ENCODE assay signal across 11 cellular contexts in the genomic region with DNA sequence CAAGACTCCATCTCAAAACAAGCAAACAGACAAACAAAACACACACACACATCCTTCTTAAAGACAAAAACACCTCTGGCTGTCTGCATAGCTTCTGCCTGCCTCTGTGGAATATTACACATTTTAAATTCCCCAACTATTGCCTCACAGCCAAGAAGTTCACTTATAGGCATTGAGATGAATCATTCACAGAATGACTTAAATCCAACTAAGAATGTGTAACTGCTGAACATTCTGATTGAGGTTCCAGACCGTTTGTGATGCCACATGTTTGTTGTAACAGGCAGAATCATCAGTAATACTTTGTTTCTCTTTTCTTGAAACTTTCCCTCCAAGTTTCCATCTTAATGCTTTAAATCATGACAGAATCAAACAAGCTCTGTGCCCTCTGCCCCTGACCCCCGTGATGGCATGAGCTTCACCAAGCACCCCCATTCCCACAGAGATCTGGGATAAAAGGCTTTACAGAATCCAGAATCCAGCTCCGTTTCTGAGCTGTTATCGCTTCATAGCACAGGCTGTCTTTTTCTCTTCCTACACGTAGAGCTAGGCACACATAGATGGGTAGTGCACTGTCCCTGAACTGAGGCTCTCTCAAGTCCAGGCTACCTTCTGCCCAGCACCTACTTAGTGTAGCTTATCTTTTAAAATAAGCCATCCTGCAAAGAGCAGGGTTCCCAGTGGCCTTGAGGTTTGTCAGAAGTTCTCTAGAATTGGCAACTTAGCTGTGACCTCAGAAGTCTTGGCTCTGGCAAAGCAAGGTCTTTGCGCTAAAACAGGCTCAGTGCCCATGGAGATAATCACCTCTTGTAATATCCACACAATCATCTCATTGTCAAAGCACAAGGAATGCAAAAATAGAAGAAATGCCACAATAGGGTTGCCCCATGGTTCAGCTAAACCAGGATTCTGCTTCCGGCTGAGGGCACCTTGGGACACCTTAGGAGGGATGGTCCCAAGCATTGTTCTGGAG. TPM values are rescaled to one million over a fixed set of nuclear protein-coding genes. Genes with fewer than 3 reads are reported as not detected.
A peak's percentile ranks its signal among the peaks of the same experiment; 100 is the strongest.
DNase-seq lines count a peak whose midpoint lies in the region; ATAC-seq, FAIRE-seq and TF ChIP-seq lines count a peak whose summit lies in the region.
"Had no signal": no experiment of that assay in that cellular context is flagged by ENCODE, and none has a peak within 500 bp of the region (broad histone marks: within the 10 kb centered on the region; RNA-seq: fewer than 3 reads in every experiment).

No MANE protein-coding gene starts in this region.

- H3K36me3 ChIP-seq in heart right ventricle (peaks cover 0 to 13% (median 0%) of the 10 kb centered on the region in 9 donors), HepG2 (replicated peaks in 1 of 2; ENCODE audit: control insufficient read depth in 1 of 2, insufficient read depth in 2 of 2, low read length in 2 of 2) (peaks cover 2% of the 10 kb centered on the region in 2 experiments; a peak in 2 of 5 replicates), aorta (ENCODE audit: control insufficient read depth in 1 of 2, insufficient read depth in 2 of 2, low read length in 1 of 2) (no peaks in the 10 kb centered on the region)

- H2AFZ ChIP-seq in HepG2 (ENCODE audit: low read length): no peak overlapping the region

- no peak overlapping the region for H3K4me3 Mint-ChIP-seq in brain
- H3K4me3 Mint-ChIP-seq: T-cell had no signal

- WGBS in heart right ventricle, 2 donors: 43 to 44% methylated on average over 7 of the region's 7 CpGs
- 89% methylated on average over 7 of the region's 7 CpGs for WGBS in HepG2 (ENCODE audit: low lambda C conversion rate)
- WGBS in aorta, 2 donors: 31 to 38% methylated on average over 7 of the region's 7 CpGs

- H3K9me3 ChIP-seq in heart right ventricle: no peaks in the 10 kb centered on the region
- H3K9me3 ChIP-seq in HepG2 (ENCODE audit: low read length): no peaks in the 10 kb centered on the region
- no peaks in the 10 kb centered on the region for H3K9me3 ChIP-seq in aorta (ENCODE audit: control insufficient read depth, low read length)

- TF ChIP-seq POLR2A in HepG2 (IDR thresholded peaks at IDR 0.05; ENCODE audit: insufficient read depth in 1 of 2, low read depth in 2 of 2, low read length in 2 of 2): no peak

- H3K27me3 ChIP-seq in heart right ventricle: no peaks in the 10 kb centered on the region
- H3K27me3 ChIP-seq in HepG2 (ENCODE audit: control insufficient read depth in 1 of 2, insufficient read depth in 2 of 2, low read length in 2 of 2): no peaks in the 10 kb centered on the region
- no peaks in the 10 kb centered on the region for H3K27me3 ChIP-seq in aorta (ENCODE audit: control insufficient read depth in 1 of 2, insufficient read depth in 2 of 2, low read length in 1 of 2)

- H3K4me1 Mint-ChIP-seq in brain: peaks cover 57% of the 10 kb centered on the region

- in situ Hi-C loops in HepG2 (cut with HindIII; ENCODE audit: extremely low pct_ligation_motif_present, low pct_unique_long_range_greater_than_20kb): no loop called here

- peak overlapping the region in 3 of 5 experiments; percentile 66 to 92 (median 92) for H3K27ac Mint-ChIP-seq in brain
- H3K27ac Mint-ChIP-seq: T-cell had no signal

- H3K4me3 ChIP-seq in heart right ventricle (no peak overlapping the region), HepG2 (replicated peaks in 1 of 3; ENCODE audit: insufficient read depth in 1 of 3, low read depth in 2 of 3, low read length in 3 of 3) (no peak overlapping the region), aorta (ENCODE audit: low read length in 2 of 2) (no peak overlapping the region)

- H3K4me1 ChIP-seq in heart right ventricle (peaks cover 59 to 100% (median 98%) of the 10 kb centered on the region in 9 donors), HepG2 (ENCODE audit: insufficient read depth, low read length) (peaks cover 100% of the 10 kb centered on the region), aorta (ENCODE audit: control insufficient read depth in 1 of 2, insufficient read depth in 2 of 2, low read length in 2 of 2) (peaks cover 15 to 31% of the 10 kb centered on the region in 2 donors)

- no peak for DNase-seq in heart right ventricle
- DNase-seq in cardiac septum (ENCODE audit: low spot score): no peak
- DNase-seq in HepG2 (ENCODE audit: low spot score): peak; percentile 67
- DNase-seq in aorta: no peak
- no peak for DNase-seq in SHP77 (lab: John Stamatoyannopoulos, UW)
- no peak for DNase-seq in NCI-H146 (lab: John Stamatoyannopoulos, UW)
- no peak for DNase-seq in NCI-H526 (lab: John Stamatoyannopoulos, UW)
- DNase-seq: DND-41, T-cell had no signal

- intact Hi-C loops in heart right ventricle (cut with DNase I): no loop called here
- intact Hi-C loops in cardiac septum (cut with DNase I): loop anchor here (10.0 kb wide), 1 partner anchor 515 kb away; no protein-coding TSS in a partner anchor
- intact Hi-C loops in HepG2 (cut with micrococcal nuclease; ENCODE audit: unreplicated experiment): no loop called here
- intact Hi-C loops in aorta (cut with DNase I): no loop called here

- CTCF ChIA-PET in HepG2 (lab: Yijun Ruan, JAX; ENCODE audit: low intra/inter-chr PET ratio, low total read pairs): no interaction called here

- ATAC-seq in heart right ventricle: no peak
- 0 out of 3 replicates have a peak, but pooled peaks have one; percentile 4 for ATAC-seq in HepG2
- no peak for ATAC-seq in aorta (ENCODE audit: low FRiP score)
- ATAC-seq: T-cell had no signal

- BruUV-seq in HepG2 (replicated peaks; lab: Mats Ljungman, UMichigan): no TSS peak

- H3K27me3 Mint-ChIP-seq in brain: peaks cover 11% of the 10 kb centered on the region

- H4K20me1 ChIP-seq in HepG2 (ENCODE audit: insufficient read depth, low read length): peaks cover 41% of the 10 kb centered on the region

- no peaks in the 10 kb centered on the region for H3K9me3 Mint-ChIP-seq in brain
- H3K9me3 Mint-ChIP-seq: T-cell had no signal

- no peaks in the 10 kb centered on the region for H3K36me3 Mint-ChIP-seq in brain
- H3K36me3 Mint-ChIP-seq: T-cell had no signal

- no peak for FAIRE-seq in HepG2 (lab: Jason Lieb, UNC)

- H3K27ac ChIP-seq in heart right ventricle (peak overlapping the region in 9 of 10 donors; percentile 26 to 91 (median 72)), HepG2 (ENCODE audit: extremely low read length, insufficient read depth, low read length) (no peak overlapping the region), aorta (ENCODE audit: low read depth in 1 of 2, low read length in 2 of 2) (peak overlapping the region; percentile 89 to 96)

- TF ChIP-seq EP300 in HepG2 (IDR thresholded peaks at IDR 0.05; ENCODE audit: low read depth in 2 of 2, low read length in 2 of 2) (no peak), HepG2 (CRISPR knock-in tag; IDR thresholded peaks at IDR 0.05; ENCODE audit: borderline replicate concordance) (no peak)

- no peak for TF ChIP-seq RAD21 in HepG2 (CRISPR knock-in tag; IDR thresholded peaks at IDR 0.05)

- no peak overlapping the region for H3K9ac ChIP-seq in HepG2 (ENCODE audit: insufficient read depth, low read depth, low read length)

- H3K4me2 ChIP-seq in HepG2 (ENCODE audit: low read depth, low read length): no peak overlapping the region

- no peak for TF ChIP-seq CTCF in heart right ventricle (IDR thresholded peaks at IDR 0.05)
- TF ChIP-seq CTCF in brain (conservative IDR thresholded peaks at IDR 0.05): no peak
- TF ChIP-seq CTCF in HepG2 (CRISPR knock-in tag; IDR thresholded peaks at IDR 0.05): no peak

- peaks cover 97% of the 10 kb centered on the region for H3K79me2 ChIP-seq in HepG2 (ENCODE audit: insufficient read depth, low read length)

- POLR2A ChIA-PET in HepG2 (lab: Yijun Ruan, JAX): interaction anchor here (0.8 to 2.3 kb wide), 5 partner anchors 10 to 33 kb away, joined by 3 to 16 read pairs (median 7); a partner anchor contains a TSS

TF ChIP-seq in HepG2, 621 proteins besides CTCF, POLR2A, EP300 and RAD21 (continues in another document):
- TF ChIP-seq ZNF619 (CRISPR knock-in tag; IDR thresholded peaks at IDR 0.05): no peak
- no peak for TF ChIP-seq HOXA9 (CRISPR knock-in tag; IDR thresholded peaks at IDR 0.05; ENCODE audit: borderline replicate concordance)
- no peak for TF ChIP-seq ZNF761 (CRISPR knock-in tag; conservative IDR thresholded peaks at IDR 0.05)
- no peak for TF ChIP-seq ERF (CRISPR knock-in tag; IDR thresholded peaks at IDR 0.05)

RNA-seq across cellular contexts. Expression of a gene that starts 32.9 kb away (rescaled TPM):
- total RNA-seq in heart right ventricle (100 to 1,000 TPM; 176 to 415 (median 210) TPM), cardiac septum (139 TPM), HepG2 (2016; rRNA removed; fragmentation: Illumina TruSeq; extraction: Trizol) (47.1 and 64.9 TPM in 2 replicates), aorta (100 to 1,000 TPM; 414 to 954 TPM)
- polyA plus RNA-seq in heart right ventricle (100 to 1,000 TPM; 112 to 119 TPM), brain (ENCODE audit: insufficient read depth, low read depth, low replicate concordance) (80.4 TPM), HepG2 (2011; rRNA removed) (182 and 202 TPM in 2 replicates), aorta (100 to 1,000 TPM; 213 to 392 TPM)
- total RNA-seq in HepG2 (2016; cell fraction: cytosol; rRNA removed; fragmentation: Illumina TruSeq; extraction: Trizol; ENCODE audit: low read depth): 15.6 and 21.2 TPM in 2 replicates
- total RNA-seq in HepG2 (2016; cell fraction: insoluble cytoplasmic fraction; rRNA removed; fragmentation: Illumina TruSeq; extraction: Trizol): 45.9 and 54.8 TPM in 2 replicates
- total RNA-seq in HepG2 (2016; cell fraction: membrane; rRNA removed; fragmentation: Illumina TruSeq; extraction: Trizol): 54.5 and 63.7 TPM in 2 replicates
- 54.3 and 61.3 TPM in 2 replicates for total RNA-seq in HepG2 (2016; cell fraction: nucleus; rRNA removed; fragmentation: Illumina TruSeq; extraction: Trizol)
- 62.2 and 87.1 TPM in 2 replicates for polyA plus RNA-seq in HepG2 (2011; cell fraction: cytosol; rRNA removed)
- polyA plus RNA-seq in HepG2 (2011; cell fraction: nucleus; rRNA removed): 133 and 141 TPM in 2 replicates
- polyA plus RNA-seq in HepG2 (2012): 97.8 and 103 TPM in 2 replicates
- polyA plus RNA-seq in HepG2 (2016; cell fraction: cytosol; fragmentation: Illumina TruSeq; extraction: Trizol; ENCODE audit: low read depth): 15.2 and 19.3 TPM in 2 replicates
- polyA plus RNA-seq in HepG2 (2016; cell fraction: insoluble cytoplasmic fraction; fragmentation: Illumina TruSeq; extraction: Trizol; ENCODE audit: low read depth): 72.5 and 91.0 TPM in 2 replicates
- 64.7 and 77.7 TPM in 2 replicates for polyA plus RNA-seq in HepG2 (2016; cell fraction: membrane; fragmentation: Illumina TruSeq; extraction: Trizol; ENCODE audit: low read depth)
- 74.5 and 82.8 TPM in 2 replicates for polyA plus RNA-seq in HepG2 (2016; cell fraction: nucleus; fragmentation: Illumina TruSeq; extraction: Trizol; ENCODE audit: insufficient read depth, low read depth)
- 156 and 217 TPM in 2 replicates for polyA minus RNA-seq in HepG2 (2011; rRNA and poly(A)+ RNA removed; ENCODE audit: low replicate concordance)
- polyA minus RNA-seq in HepG2 (2011; cell fraction: cytosol; rRNA and poly(A)+ RNA removed): 122 and 129 TPM in 2 replicates
- 185 and 262 TPM in 2 replicates for polyA minus RNA-seq in HepG2 (2011; cell fraction: nucleus; rRNA and poly(A)+ RNA removed)
- polyA plus RNA-seq: neural cell had no signal
